ENCODE assay signal across 16 cellular contexts in genomic region chr10:79133386-79133785, GRCh38.
DNase-seq lines count a peak whose midpoint lies in the region; ATAC-seq and TF ChIP-seq lines count a peak whose summit lies in the region.
"Had no signal": no experiment of that assay in that cellular context is flagged by ENCODE, and none has a peak within 500 bp of the region (broad histone marks: within the 10 kb centered on the region; RNA-seq: fewer than 3 reads in every experiment).

No MANE protein-coding gene starts in this region.

- H2AK5ac ChIP-seq in mesendoderm (ENCODE audit: low read length), result peak overlapping the region; percentile 32

- no peaks in the 10 kb centered on the region for H3K27me3 Mint-ChIP-seq in type B pancreatic cell
- H3K27me3 Mint-ChIP-seq in activated CD8-positive, alpha-beta memory T cell treated with anti-CD3 and anti-CD28 coated beads, Interleukin-2, amount 10 ng/mL, durations not matched to agents 7 days and 5 days, result no peaks in the 10 kb centered on the region
- H3K27me3 Mint-ChIP-seq: activated naive CD8-positive, alpha-beta T cell treated with anti-CD3 and anti-CD28 coated beads for 36 hours had no signal

- H3K79me2 ChIP-seq in mesendoderm (ENCODE audit: control insufficient read depth, insufficient read depth, low read length) (peaks cover 32% of the 10 kb centered on the region), PC-3 (ENCODE audit: low read length) (peaks cover 12% of the 10 kb centered on the region)

- H3K27ac ChIP-seq in WERI-Rb-1 (peak overlapping the region; percentile 79), mesendoderm (ENCODE audit: low read depth, low read length) (no peak overlapping the region), PC-3 (ENCODE audit: low read length) (no peak overlapping the region)
- H3K27ac ChIP-seq: parathyroid adenoma had no signal

- H4K8ac ChIP-seq in mesendoderm (ENCODE audit: low read depth, low read length), result no peak overlapping the region

- no peaks in the 10 kb centered on the region for H4K20me1 ChIP-seq in PC-3 (ENCODE audit: low read length)

- H3K56ac ChIP-seq in mesendoderm (ENCODE audit: low read length), result peak overlapping the region; percentile 58

- H3K9me2 ChIP-seq in PC-3 (replicated peaks; ENCODE audit: low read length), result no peaks in the 10 kb centered on the region

- peak overlapping the region; percentile 7 for H3K4me3 Mint-ChIP-seq in type B pancreatic cell
- no peak overlapping the region for H3K4me3 Mint-ChIP-seq in activated CD8-positive, alpha-beta memory T cell treated with anti-CD3 and anti-CD28 coated beads, Interleukin-2, amount 10 ng/mL, durations not matched to agents 7 days and 5 days
- H3K4me3 Mint-ChIP-seq: activated naive CD8-positive, alpha-beta T cell treated with anti-CD3 and anti-CD28 coated beads for 36 hours had no signal

- WGBS in mesendoderm (ENCODE audit: extremely low coverage, insufficient coverage, low lambda C conversion rate), result no CpG with 5 or more reads among the region's 4 CpGs

- no peak overlapping the region for H4K5ac ChIP-seq in mesendoderm (ENCODE audit: low read length)

- CTCF ChIA-PET in activated CD8-positive, alpha-beta memory T cell treated with anti-CD3 and anti-CD28 coated beads, Interleukin-2, amount 10 ng/mL, durations not matched to agents 7 days and 5 days (lab: Charles Lee), result interaction anchor here (1.1 to 1.9 kb wide), 2 partner anchors 9 kb away, joined by 3 to 5 read pairs; no protein-coding TSS in a partner anchor
- CTCF ChIA-PET in PC-3 (lab: Charles Lee), result no interaction called here

- H3K27me3 ChIP-seq in WERI-Rb-1 (ENCODE audit: insufficient read depth, low read depth, severe bottlenecking) (no peaks in the 10 kb centered on the region), mesendoderm (ENCODE audit: insufficient read depth, low read length, poor library complexity) (no peaks in the 10 kb centered on the region), PC-3 (ENCODE audit: low read length) (no peaks in the 10 kb centered on the region)

- peaks cover 42% of the 10 kb centered on the region for H3K4me1 ChIP-seq in mesendoderm (ENCODE audit: control insufficient read depth, low read depth, low read length)
- H3K4me1 ChIP-seq in PC-3 (ENCODE audit: insufficient read depth, low read length), result peaks cover 20% of the 10 kb centered on the region

- no TSS peak for BruUV-seq in PC-3 (replicated peaks; lab: Mats Ljungman, UMichigan)

- H3K79me1 ChIP-seq in mesendoderm (ENCODE audit: low read length), result peaks cover 48% of the 10 kb centered on the region

- H3K4me1 Mint-ChIP-seq in type B pancreatic cell (ENCODE audit: unreplicated experiment), result peaks cover 75% of the 10 kb centered on the region
- peaks cover 27% of the 10 kb centered on the region for H3K4me1 Mint-ChIP-seq in activated CD8-positive, alpha-beta memory T cell treated with anti-CD3 and anti-CD28 coated beads, Interleukin-2, amount 10 ng/mL, durations not matched to agents 7 days and 5 days

- H3F3A ChIP-seq in PC-3 (ENCODE audit: low read length, unreplicated experiment), result no peaks in the 10 kb centered on the region

- intact Hi-C loops in PC-3 (cut with micrococcal nuclease), result no loop called here

- no peak for ATAC-seq in activated CD8-positive, alpha-beta memory T cell treated with anti-CD3 and anti-CD28 coated beads, Interleukin-2, amount 10 ng/mL, durations not matched to agents 7 days and 5 days
- no peak for ATAC-seq in PC-3

- peak overlapping the region; percentile 23 for H2BK5ac ChIP-seq in mesendoderm (ENCODE audit: low read length)

- peaks cover 8% of the 10 kb centered on the region for H3K36me3 Mint-ChIP-seq in type B pancreatic cell
- H3K36me3 Mint-ChIP-seq in activated CD8-positive, alpha-beta memory T cell treated with anti-CD3 and anti-CD28 coated beads, Interleukin-2, amount 10 ng/mL, durations not matched to agents 7 days and 5 days, result no peaks in the 10 kb centered on the region
- H3K36me3 Mint-ChIP-seq: activated naive CD8-positive, alpha-beta T cell treated with anti-CD3 and anti-CD28 coated beads for 36 hours had no signal

- POLR2A ChIA-PET in PC-3 (lab: Charles Lee; ENCODE audit: unreplicated experiment), result no interaction called here

- DNase-seq in NOMO-1 treated with DMSO at 0.1 percent for 48 hours (lab: John Stamatoyannopoulos, UW; ENCODE audit: unreplicated experiment), result peak; percentile 26
- DNase-seq in NOMO-1 treated with dmso at 0.1 percent for 144 hours (lab: John Stamatoyannopoulos, UW; ENCODE audit: unreplicated experiment), result no peak
- no peak for DNase-seq in WERI-Rb-1
- DNase-seq in mesendoderm, result no peak
- no peak for DNase-seq in type B pancreatic cell (ENCODE audit: extremely low spot score, unreplicated experiment)
- DNase-seq in activated CD8-positive, alpha-beta memory T cell treated with anti-CD3 and anti-CD28 coated beads, Interleukin-2, amount 10 ng/mL, durations not matched to agents 7 days and 5 days, result no peak
- no peak for DNase-seq in PC-3
- no peak for DNase-seq in activated CD4-positive, alpha-beta T cell treated with anti-CD3 and anti-CD28 coated beads, Interleukin-2, amount 50 U/mL, for 48 hours
- DNase-seq: activated CD4-positive, alpha-beta T cell treated with anti-CD3 and anti-CD28 coated beads for 4 hours; activated naive CD8-positive, alpha-beta T cell treated with anti-CD3 and anti-CD28 coated beads for 36 hours; activated T-cell treated with anti-CD3 and anti-CD28 coated beads for 4 hours; caudate nucleus; islet precursor cell; NCI-H2029 treated with DMSO at 0.1 percent for 48 hours; NCI-H69 had no signal

- no peaks in the 10 kb centered on the region for H3K9me3 Mint-ChIP-seq in type B pancreatic cell
- no peaks in the 10 kb centered on the region for H3K9me3 Mint-ChIP-seq in activated CD8-positive, alpha-beta memory T cell treated with anti-CD3 and anti-CD28 coated beads, Interleukin-2, amount 10 ng/mL, durations not matched to agents 7 days and 5 days (ENCODE audit: low read depth)
- H3K9me3 Mint-ChIP-seq: activated naive CD8-positive, alpha-beta T cell treated with anti-CD3 and anti-CD28 coated beads for 36 hours had no signal

- H3K18ac ChIP-seq in mesendoderm (ENCODE audit: low read length), result no peak overlapping the region

- H3K9ac ChIP-seq in mesendoderm (ENCODE audit: low read length) (peak overlapping the region; percentile 13), PC-3 (ENCODE audit: low read length) (no peak overlapping the region)
- H3K9ac ChIP-seq: parathyroid adenoma had no signal

- H2BK120ac ChIP-seq in mesendoderm (ENCODE audit: low read depth, low read length), result no peak overlapping the region

- H3K9me3 ChIP-seq in WERI-Rb-1 (ENCODE audit: severe bottlenecking), result no peaks in the 10 kb centered on the region
- H3K9me3 ChIP-seq in PC-3 (ENCODE audit: low read length), result no peaks in the 10 kb centered on the region

- no peak overlapping the region for H3K23ac ChIP-seq in mesendoderm (ENCODE audit: low read length)

- no peak for TF ChIP-seq CTCF in WERI-Rb-1 (IDR thresholded peaks at IDR 0.05; ENCODE audit: low read depth, low read length)
- TF ChIP-seq CTCF in type B pancreatic cell (conservative IDR thresholded peaks at IDR 0.05), result no peak
- no peak for TF ChIP-seq CTCF in PC-3 (conservative IDR thresholded peaks at IDR 0.05; ENCODE audit: low read depth, low read length)

- H3K4me2 ChIP-seq in mesendoderm (ENCODE audit: low read length) (no peak overlapping the region), PC-3 (ENCODE audit: low read length) (no peak overlapping the region)

- no peak overlapping the region for H2BK15ac ChIP-seq in mesendoderm (replicated peaks; ENCODE audit: low read depth)

- H3K36me3 ChIP-seq in WERI-Rb-1 (no peaks in the 10 kb centered on the region), mesendoderm (ENCODE audit: control insufficient read depth, insufficient read depth, low read length) (peaks cover 3% of the 10 kb centered on the region), PC-3 (ENCODE audit: low read depth, low read length) (no peaks in the 10 kb centered on the region; the same call in 1 of the 2 replicates)

- H3K4ac ChIP-seq in mesendoderm (ENCODE audit: low read depth, low read length), result no peak overlapping the region

- H3K27ac Mint-ChIP-seq in type B pancreatic cell, result peak overlapping the region; percentile 17
- no peak overlapping the region for H3K27ac Mint-ChIP-seq in activated CD8-positive, alpha-beta memory T cell treated with anti-CD3 and anti-CD28 coated beads, Interleukin-2, amount 10 ng/mL, durations not matched to agents 7 days and 5 days
- H3K27ac Mint-ChIP-seq: activated naive CD8-positive, alpha-beta T cell treated with anti-CD3 and anti-CD28 coated beads for 36 hours had no signal

- no peak overlapping the region for H3K4me3 ChIP-seq in WERI-Rb-1 (ENCODE audit: low read depth, low read length)
- H3K4me3 ChIP-seq in mesendoderm (ENCODE audit: low read length), result no peak overlapping the region
- H3K4me3 ChIP-seq in PC-3 (ENCODE audit: low read length), result no peak overlapping the region

- H2AFZ ChIP-seq in PC-3 (ENCODE audit: low read length), result no peak overlapping the region
- H2AFZ ChIP-seq: parathyroid adenoma had no signal
